In the genomic region with DNA sequence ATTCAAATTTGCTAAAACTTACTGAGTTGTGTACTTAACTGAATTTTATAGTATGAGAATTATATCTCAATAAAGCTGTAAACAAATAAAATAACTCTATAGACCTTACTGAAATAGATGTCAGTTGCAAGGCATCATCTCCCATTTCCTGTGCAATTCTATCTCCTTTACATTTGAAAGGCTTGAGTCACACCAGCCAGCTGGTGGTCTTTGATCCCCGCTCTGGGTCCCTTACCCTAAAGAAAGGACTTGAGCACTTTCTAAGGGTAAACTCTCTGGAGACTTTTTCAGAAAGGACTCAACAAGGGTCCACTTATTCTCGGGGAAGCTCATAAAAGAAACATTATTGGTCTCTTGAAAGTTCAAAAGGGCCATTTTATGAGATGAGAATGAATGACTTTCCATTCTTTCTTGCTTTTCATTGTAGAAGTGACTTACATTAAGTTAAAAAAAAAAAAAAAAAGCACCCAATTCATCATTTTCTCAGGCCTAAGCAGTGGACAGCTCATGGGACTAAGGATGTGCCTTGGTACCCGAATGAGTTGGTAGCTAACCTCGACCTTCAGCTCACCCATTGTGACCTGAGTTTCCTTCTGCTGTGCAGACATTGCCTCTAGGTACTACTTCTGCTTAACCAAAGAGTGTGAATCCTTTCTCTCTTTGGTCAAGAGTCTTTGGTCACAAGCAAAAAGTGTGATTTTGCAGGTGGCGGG, we compare ENCODE assay signal across 13 cellular contexts.
"Had no signal": no experiment of that assay in that cellular context is flagged by ENCODE, and none has a peak within 500 bp of the region (broad histone marks: within the 10 kb centered on the region; RNA-seq: fewer than 3 reads in every experiment).

No MANE protein-coding gene starts in this region.

- H3K27ac ChIP-seq: adrenal gland, neutrophil, parathyroid adenoma, thyroid gland had no signal

- H2AFZ ChIP-seq: parathyroid adenoma had no signal

- H3K9ac ChIP-seq: parathyroid adenoma had no signal

- DNase-seq: activated CD4-positive, alpha-beta T cell treated with anti-CD3 and anti-CD28 coated beads for 4 hours; activated CD8-positive, alpha-beta T cell treated with anti-CD3 and anti-CD28 coated beads for 36 hours; activated effector memory CD4-positive, alpha-beta T cell treated with Interleukin-2 at 50 U/mL for 16 hours; activated T-cell treated with anti-CD3 and anti-CD28 coated beads, Interleukin-2, amount 50 U/mL, for 4 hours; adrenal gland; mammary epithelial cell; mucosa of descending colon; naive thymus-derived CD4-positive, alpha-beta T cell; stimulated activated CD4-positive, alpha-beta T cell treated with anti-CD3 and anti-CD28 coated beads, Interleukin-2, amount 100 ng/mL, for 24 hours; thyroid gland had no signal

- H3K9me3 ChIP-seq: adrenal gland, mucosa of descending colon, neutrophil, thyroid gland had no signal

- H3K79me2 ChIP-seq: parathyroid adenoma had no signal

- H3K4me3 ChIP-seq: adrenal gland, mucosa of descending colon, thyroid gland had no signal

- H3K27me3 ChIP-seq: adrenal gland, thyroid gland had no signal

- ATAC-seq: activated CD8-positive, alpha-beta T cell treated with anti-CD3 and anti-CD28 coated beads for 36 hours; activated T-cell treated with anti-CD3 and anti-CD28 coated beads, Interleukin-2, amount 50 U/mL, for 4 hours; left lobe of liver; mucosa of descending colon; naive thymus-derived CD4-positive, alpha-beta T cell had no signal

- H3K4me1 ChIP-seq: adrenal gland, parathyroid adenoma, thyroid gland had no signal

- H3K36me3 ChIP-seq: adrenal gland, neutrophil, thyroid gland had no signal
